In the genomic region with DNA sequence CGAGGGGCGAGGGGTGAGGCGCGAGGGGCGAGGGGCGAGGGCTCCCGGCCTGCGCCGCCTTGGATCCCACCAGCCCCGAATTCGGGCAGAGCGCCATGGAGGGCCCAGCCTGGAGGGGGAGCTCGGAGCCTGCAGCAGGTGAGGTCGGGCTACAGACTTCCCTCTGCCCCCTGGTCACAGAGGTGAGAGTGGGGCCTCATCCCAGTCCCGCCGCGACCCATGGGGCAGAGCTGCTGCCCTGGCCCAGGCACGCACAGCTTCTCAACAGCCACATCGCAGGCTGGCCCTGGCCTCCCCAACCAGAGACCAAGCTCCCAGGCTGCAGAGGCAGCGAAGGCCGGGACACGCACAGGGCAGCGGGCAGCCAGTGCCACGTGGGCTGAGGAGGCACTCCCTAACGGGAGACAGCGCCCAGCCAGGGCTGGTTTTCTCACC, we compare ENCODE assay signal across 14 cellular contexts.
DNase-seq lines count a peak whose midpoint lies in the region; ATAC-seq and TF ChIP-seq lines count a peak whose summit lies in the region.
"Had no signal": no experiment of that assay in that cellular context is flagged by ENCODE, and none has a peak within 500 bp of the region (broad histone marks: within the 10 kb centered on the region; RNA-seq: fewer than 3 reads in every experiment).

No MANE protein-coding gene starts in this region.

- peaks cover 9% of the 10 kb centered on the region for H3K4me1 ChIP-seq in mucosa of descending colon (ENCODE audit: low read depth)

- H3K4me3 Mint-ChIP-seq in chondrocyte (ENCODE audit: unreplicated experiment), result no peak overlapping the region
- no peak overlapping the region for H3K4me3 Mint-ChIP-seq in activated CD8-positive, alpha-beta memory T cell treated with anti-CD3 and anti-CD28 coated beads, Interleukin-2, amount 10 ng/mL, durations not matched to agents 7 days and 5 days
- H3K4me3 Mint-ChIP-seq: activated naive CD4-positive, alpha-beta T cell treated with anti-CD3 and anti-CD28 coated beads, Interleukin-2, amount 50 U/mL, for 24 hours; memory B cell had no signal

- H3K9me3 Mint-ChIP-seq in chondrocyte (ENCODE audit: low read depth), result peaks cover 14% of the 10 kb centered on the region
- H3K9me3 Mint-ChIP-seq in activated CD8-positive, alpha-beta memory T cell treated with anti-CD3 and anti-CD28 coated beads, Interleukin-2, amount 10 ng/mL, durations not matched to agents 7 days and 5 days (ENCODE audit: low read depth), result peaks cover 8% of the 10 kb centered on the region

- no peaks in the 10 kb centered on the region for H3K4me1 Mint-ChIP-seq in chondrocyte (ENCODE audit: low read depth)
- H3K4me1 Mint-ChIP-seq in activated CD8-positive, alpha-beta memory T cell treated with anti-CD3 and anti-CD28 coated beads, Interleukin-2, amount 10 ng/mL, durations not matched to agents 7 days and 5 days, result no peaks in the 10 kb centered on the region
- H3K4me1 Mint-ChIP-seq: activated naive CD4-positive, alpha-beta T cell treated with anti-CD3 and anti-CD28 coated beads, Interleukin-2, amount 50 U/mL, for 24 hours; memory B cell had no signal

- no peaks in the 10 kb centered on the region for H3K36me3 Mint-ChIP-seq in chondrocyte (ENCODE audit: low read depth)
- H3K36me3 Mint-ChIP-seq in activated CD8-positive, alpha-beta memory T cell treated with anti-CD3 and anti-CD28 coated beads, Interleukin-2, amount 10 ng/mL, durations not matched to agents 7 days and 5 days, result no peaks in the 10 kb centered on the region
- H3K36me3 Mint-ChIP-seq: activated naive CD4-positive, alpha-beta T cell treated with anti-CD3 and anti-CD28 coated beads, Interleukin-2, amount 50 U/mL, for 24 hours had no signal

- H3K27me3 Mint-ChIP-seq in chondrocyte (ENCODE audit: low read depth), result no peaks in the 10 kb centered on the region
- H3K27me3 Mint-ChIP-seq in activated CD8-positive, alpha-beta memory T cell treated with anti-CD3 and anti-CD28 coated beads, Interleukin-2, amount 10 ng/mL, durations not matched to agents 7 days and 5 days, result no peaks in the 10 kb centered on the region
- H3K27me3 Mint-ChIP-seq: activated naive CD4-positive, alpha-beta T cell treated with anti-CD3 and anti-CD28 coated beads, Interleukin-2, amount 50 U/mL, for 24 hours; memory B cell had no signal

- no peaks in the 10 kb centered on the region for H3K9me3 ChIP-seq in mucosa of descending colon

- H3K27ac Mint-ChIP-seq in chondrocyte (ENCODE audit: unreplicated experiment), result no peak overlapping the region
- no peak overlapping the region for H3K27ac Mint-ChIP-seq in activated CD8-positive, alpha-beta memory T cell treated with anti-CD3 and anti-CD28 coated beads, Interleukin-2, amount 10 ng/mL, durations not matched to agents 7 days and 5 days
- H3K27ac Mint-ChIP-seq: activated naive CD4-positive, alpha-beta T cell treated with anti-CD3 and anti-CD28 coated beads, Interleukin-2, amount 50 U/mL, for 24 hours; memory B cell had no signal

- H3K4me3 ChIP-seq in mucosa of descending colon, result no peak overlapping the region
- H3K4me3 ChIP-seq: body of pancreas, upper lobe of left lung had no signal

- no peaks in the 10 kb centered on the region for H3K36me3 ChIP-seq in mucosa of descending colon (ENCODE audit: low read depth)
- H3K36me3 ChIP-seq: upper lobe of left lung had no signal

- ATAC-seq in mucosa of descending colon (peak; percentile 90), GM18907 (IDR thresholded peaks at IDR 0.05; ENCODE audit: unreplicated experiment) (no peak)
- no peak for ATAC-seq in activated CD8-positive, alpha-beta memory T cell treated with anti-CD3 and anti-CD28 coated beads, Interleukin-2, amount 10 ng/mL, durations not matched to agents 7 days and 5 days
- ATAC-seq: body of pancreas had no signal

- TF ChIP-seq CTCF in chondrocyte (IDR thresholded peaks at IDR 0.05) (no peak), mucosa of descending colon (IDR thresholded peaks at IDR 0.05) (no peak)

- intact Hi-C loops in mucosa of descending colon (cut with DNase I, micrococcal nuclease), result no loop called here

- CTCF ChIA-PET in activated CD8-positive, alpha-beta memory T cell treated with anti-CD3 and anti-CD28 coated beads, Interleukin-2, amount 10 ng/mL, durations not matched to agents 7 days and 5 days (lab: Charles Lee), result no interaction called here

- peak; percentile 52 for DNase-seq in DMS53 (lab: John Stamatoyannopoulos, UW)
- no peak for DNase-seq in DMS53 treated with DMSO at 0.1 percent for 48 hours (lab: John Stamatoyannopoulos, UW; ENCODE audit: unreplicated experiment)
- DNase-seq in HT-29 (ENCODE audit: low spot score), result peak; percentile 50
- DNase-seq in chondrocyte (ENCODE audit: low spot score), result peak; percentile 89
- DNase-seq in mucosa of descending colon, result peak; percentile 58 to 78 (median 75)
- DNase-seq in AG08396 (ENCODE audit: low spot score), result no peak
- no peak for DNase-seq in activated CD8-positive, alpha-beta memory T cell treated with anti-CD3 and anti-CD28 coated beads, Interleukin-2, amount 10 ng/mL, durations not matched to agents 7 days and 5 days
- DNase-seq: NCI-H1694 treated with DMSO at 0.1 percent for 48 hours; stimulated activated naive CD4-positive, alpha-beta T cell treated with Interleukin-2 at 50 U/mL for 16 hours had no signal

Comparison
In these comparisons a context has a peak if more than half of its experiments do, and no peak if none do; other contexts are left out.
1. DNase-seq: peak in DMS53 (single experiment), HT-29 (single experiment), chondrocyte (single experiment) and mucosa of descending colon (3 of 3); none in DMS53 treated with DMSO at 0.1 percent for 48 hours (single experiment), AG08396 (single experiment) and activated CD8-positive, alpha-beta memory T cell treated with anti-CD3 and anti-CD28 coated beads, Interleukin-2, amount 10 ng/mL, durations not matched to agents 7 days and 5 days (single experiment).